Comparison of ENCODE assay signal across 8 cellular contexts in the genomic region with DNA sequence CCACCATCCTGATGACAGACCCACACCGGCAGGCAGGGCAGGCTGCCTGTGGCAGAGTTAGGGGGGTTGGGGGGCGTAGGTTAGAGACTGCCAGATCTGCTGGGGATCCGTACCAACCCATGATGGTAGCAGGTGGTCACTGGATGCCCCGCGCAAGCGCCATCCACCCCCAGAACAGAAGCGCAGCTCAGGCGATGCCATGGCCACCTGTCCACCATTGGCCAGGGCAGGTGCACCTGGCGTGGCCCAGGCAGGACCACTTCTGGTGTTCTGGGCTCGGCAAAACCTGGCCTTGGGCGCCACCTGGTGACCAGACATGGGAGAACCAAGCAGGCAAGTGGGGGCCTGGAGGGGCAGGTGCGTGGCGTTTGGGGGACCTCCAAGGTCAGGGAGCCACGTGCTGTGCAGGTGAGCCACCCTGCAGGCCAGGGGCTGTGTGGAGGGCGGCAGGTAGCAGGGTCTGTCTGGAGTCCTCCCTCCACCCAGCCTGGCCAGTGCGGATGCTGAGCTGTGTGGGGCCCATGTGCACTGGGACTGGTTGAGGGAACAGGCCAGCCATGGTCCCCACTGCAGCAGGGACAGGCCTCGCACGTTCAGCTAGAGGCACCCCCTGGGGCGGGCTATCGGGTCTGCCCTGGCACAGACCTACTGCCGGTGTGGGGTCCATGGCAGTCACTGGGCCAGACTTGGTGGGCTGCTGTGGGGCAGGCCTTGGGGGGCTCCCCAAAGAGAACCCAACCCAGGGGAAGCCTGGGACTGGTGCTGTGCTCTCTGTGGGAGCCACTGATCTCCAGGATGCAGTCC. TPM values are rescaled to one million over a fixed set of nuclear protein-coding genes. Genes with fewer than 3 reads are reported as not detected.
A peak's percentile ranks its signal among the peaks of the same experiment; 100 is the strongest.
DNase-seq lines count a peak whose midpoint lies in the region; ATAC-seq and TF ChIP-seq lines count a peak whose summit lies in the region.

No MANE protein-coding gene starts in this region.

- no peak overlapping the region for H3K9ac ChIP-seq in muscle layer of colon (ENCODE audit: low read length)

- no peaks in the 10 kb centered on the region for H4K20me1 ChIP-seq in GM23338 (replicated peaks; ENCODE audit: insufficient read depth)

- H3K27ac Mint-ChIP-seq in GM23338 = no peak overlapping the region

- H3K4me2 ChIP-seq in GM23338 = no peak overlapping the region

- no peak overlapping the region for H2AFZ ChIP-seq in GM23338

- TF ChIP-seq CTCF in AG10803 (conservative IDR thresholded peaks at IDR 0.05; ENCODE audit: low read length) = peak; percentile 79
- peak; percentile 84 to 99 for TF ChIP-seq CTCF in GM23338 (conservative IDR thresholded peaks at IDR 0.05; ENCODE audit: low read depth in 2 of 2)

- H3F3A ChIP-seq in GM23338 (replicated peaks; ENCODE audit: low read depth) = 0 out of 2 replicates have a peak, but pooled peaks cover 3% of the 10 kb centered on the region

- H3K36me3 Mint-ChIP-seq in GM23338 (ENCODE audit: low read depth) = no peaks in the 10 kb centered on the region

- H3K27ac ChIP-seq in GM23338 (ENCODE audit: low read depth) (no peak overlapping the region), muscle layer of colon (ENCODE audit: low read depth, low read length) (peak overlapping the region; percentile 28)

- H3K4me1 ChIP-seq in GM23338 (ENCODE audit: insufficient read depth) = peaks cover 16% of the 10 kb centered on the region
- peaks cover 87% of the 10 kb centered on the region for H3K4me1 ChIP-seq in muscle layer of colon (ENCODE audit: insufficient read depth, low read length)

- no peaks in the 10 kb centered on the region for H3K9me3 Mint-ChIP-seq in GM23338

- H3K27me3 ChIP-seq in GM23338 (ENCODE audit: insufficient read depth) (no peaks in the 10 kb centered on the region), muscle layer of colon (ENCODE audit: control insufficient read depth in 1 of 2, insufficient read depth in 2 of 2, low read length in 2 of 2) (no peaks in the 10 kb centered on the region)

- no peak overlapping the region for H3K4me3 ChIP-seq in AG10803 (ENCODE audit: low read length)
- H3K4me3 ChIP-seq in GM23338 = no peak overlapping the region
- H3K4me3 ChIP-seq in muscle layer of colon (ENCODE audit: low read depth in 1 of 2, low read length in 2 of 2) = no peak overlapping the region

- no peak overlapping the region for H3K4me3 Mint-ChIP-seq in GM23338

- H3K4me1 Mint-ChIP-seq in GM23338 = peaks cover 11% of the 10 kb centered on the region; the same call in 1 of the 3 replicates

- H3K27me3 Mint-ChIP-seq in GM23338 (ENCODE audit: insufficient read depth, low read depth, poor library complexity) = peaks cover 13% of the 10 kb centered on the region

- peak; percentile 32 for ATAC-seq in GM23338
- ATAC-seq in HG02678 (IDR thresholded peaks at IDR 0.05; ENCODE audit: unreplicated experiment) = no peak

- H3K36me3 ChIP-seq in GM23338 (ENCODE audit: insufficient read depth) (no peaks in the 10 kb centered on the region), muscle layer of colon (ENCODE audit: insufficient read depth, low read length) (no peaks in the 10 kb centered on the region)

- no peaks in the 10 kb centered on the region for H3K9me2 ChIP-seq in GM23338 (ENCODE audit: insufficient read depth)

- no peaks in the 10 kb centered on the region for H3K9me3 ChIP-seq in muscle layer of colon (ENCODE audit: low read length)

- H3K79me2 ChIP-seq in GM23338 (replicated peaks; ENCODE audit: insufficient read depth) = no peaks in the 10 kb centered on the region

- DNase-seq in AG10803 (ENCODE audit: low read depth) (no peak), GM23338 (ENCODE audit: low spot score) (peak; percentile 87), NCI-H526 (lab: John Stamatoyannopoulos, UW) (peak; percentile 54 to 74)
- peak; percentile 38 to 66 for DNase-seq in activated CD8-positive, alpha-beta memory T cell treated with anti-CD3 and anti-CD28 coated beads for 1 hour (ENCODE audit: extremely low read depth in 1 of 2, low read depth in 1 of 2)
- peak; percentile 82 for DNase-seq in effector CD4-positive, alpha-beta T cell
- DNase-seq in stimulated activated CD8-positive, alpha-beta memory T cell treated with anti-CD3 and anti-CD28 coated beads, Interleukin-7, amount 100 ng/mL, for 24 hours (ENCODE audit: low read depth) = peak; percentile 59

TF ChIP-seq in GM23338, 12 proteins besides CTCF, POLR2A, EP300 and RAD21:
- TF ChIP-seq CREB1 (CRISPR knock-in tag; IDR thresholded peaks at IDR 0.05; ENCODE audit: low read depth) = 0 out of 2 replicates have a peak, but pooled peaks have one; percentile 18
- no peak for TF ChIP-seq EZH2 (IDR thresholded peaks at IDR 0.05; ENCODE audit: low read depth, unreplicated experiment)

RNA-seq across cellular contexts. Expression of a gene that starts 15.6 kb away (rescaled TPM):
- total RNA-seq in GM23338 (2014; rRNA removed; shearing (Covaris generic)) = 25.4 and 29.2 TPM in 2 replicates
- 16.4 and 21.1 TPM in 2 replicates for polyA plus RNA-seq in GM23338 (2016; fragmentation: Nextera tagmentation; extraction: Ambion mirVana)

RNA-seq across cellular contexts. Expression of a gene that starts 15.9 kb away (rescaled TPM):
- total RNA-seq in GM23338 (2014; rRNA removed; shearing (Covaris generic)) = 61.3 and 82.6 TPM in 2 replicates
- polyA plus RNA-seq in GM23338 (2016; fragmentation: Nextera tagmentation; extraction: Ambion mirVana) = 129 and 130 TPM in 2 replicates

RNA-seq across cellular contexts. Expression of a gene that starts 17.9 kb away (rescaled TPM):
- total RNA-seq in GM23338 (2014; rRNA removed; shearing (Covaris generic)) = 22.0 and 28.2 TPM in 2 replicates
- 13.2 and 13.4 TPM in 2 replicates for polyA plus RNA-seq in GM23338 (2016; fragmentation: Nextera tagmentation; extraction: Ambion mirVana)

RNA-seq across cellular contexts. Expression of a gene that starts 24.2 kb away (rescaled TPM):
- 504 and 604 TPM in 2 replicates for total RNA-seq in GM23338 (2014; rRNA removed; shearing (Covaris generic))
- 846 and 852 TPM in 2 replicates for polyA plus RNA-seq in GM23338 (2016; fragmentation: Nextera tagmentation; extraction: Ambion mirVana)
